ENCODE assay signal across 25 cellular contexts in the genomic region with DNA sequence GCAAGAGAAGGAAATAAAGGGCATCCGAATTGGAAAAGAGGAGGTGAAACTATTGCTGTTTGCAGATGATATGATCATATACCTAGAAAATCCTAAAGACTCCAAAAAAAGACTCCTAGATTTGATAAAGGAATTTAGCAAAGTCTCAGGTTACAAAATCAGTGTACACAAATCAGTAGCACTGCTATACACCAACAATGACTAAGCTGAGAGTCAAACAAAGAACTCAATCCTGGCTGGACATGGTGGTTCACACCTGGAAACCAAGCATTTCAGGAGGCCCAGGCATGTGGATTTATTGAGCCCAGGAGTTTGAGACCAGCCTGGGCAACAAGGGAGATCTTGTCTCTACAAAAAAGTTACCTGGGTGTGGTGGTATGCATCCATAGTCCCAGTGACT.
"Had no signal": no experiment of that assay in that cellular context is flagged by ENCODE, and none has a peak within 500 bp of the region (broad histone marks: within the 10 kb centered on the region; RNA-seq: fewer than 3 reads in every experiment).

No MANE protein-coding gene starts in this region.

- H3K9me3 ChIP-seq: neutrophil, prostate gland, sigmoid colon, thoracic aorta, thyroid gland, vagina had no signal

- H3K27me3 ChIP-seq: neutrophil, pancreas, right lobe of liver, sigmoid colon, stomach, thyroid gland, tibial nerve, upper lobe of left lung, vagina had no signal

- H3K4me1 ChIP-seq: pancreas, prostate gland, right lobe of liver, sigmoid colon, stomach, thyroid gland, tibial nerve, upper lobe of left lung, vagina had no signal

- H3K27ac ChIP-seq: neutrophil, pancreas, prostate gland, right lobe of liver, sigmoid colon, stomach, thoracic aorta, thyroid gland, tibial nerve, upper lobe of left lung, vagina had no signal

- H3K36me3 ChIP-seq: neutrophil, pancreas, prostate gland, right lobe of liver, sigmoid colon, stomach, thoracic aorta, thyroid gland, tibial nerve, upper lobe of left lung, vagina had no signal

- FAIRE-seq: pancreas, small intestine, urothelium cell line had no signal

- DNase-seq: nephron progenitor cell; nucleus accumbens; pancreas; right cardiac atrium; right lobe of liver; sigmoid colon; small intestine; stimulated activated CD4-positive, alpha-beta T cell treated with anti-CD3 and anti-CD28 coated beads, Interleukin-15, amount 100 ng/mL, for 24 hours; stimulated activated CD4-positive, alpha-beta T cell treated with anti-CD3 and anti-CD28 coated beads, Interleukin-2, amount 100 ng/mL, for 24 hours; stimulated activated CD4-positive, alpha-beta T cell treated with anti-CD3 and anti-CD28 coated beads, Interleukin-2, amount 100 ng/mL, for 48 hours; stimulated activated CD4-positive, alpha-beta T cell treated with anti-CD3 and anti-CD28 coated beads, Interleukin-4, amount 100 ng/mL, for 24 hours; stimulated activated naive B cell treated with anti-CD40 and anti-IgM and Interleukin-4, amounts not matched to agents 10 μg/mL and 1 μg/mL and 100 μg/mL, for 72 hours; stimulated activated naive CD4-positive, alpha-beta T cell treated with Interleukin-2 at 50 U/mL for 16 hours; stomach; thyroid gland; trophoblast cell; upper lobe of left lung had no signal

- H3K4me3 ChIP-seq: pancreas, prostate gland, right lobe of liver, sigmoid colon, stomach, thoracic aorta, thyroid gland, tibial nerve, upper lobe of left lung, vagina had no signal

- ATAC-seq: natural killer cell treated with Interleukin-12 subunit alpha and Interleukin-12 subunit beta and Interleukin-15 and Interleukin-18, amount 100 ng/mL, for 72 hours; pancreas; right cardiac atrium; right lobe of liver; stimulated activated effector memory CD8-positive, alpha-beta T cell treated with anti-CD3 and anti-CD28 coated beads, Interleukin-12 subunit alpha, Interleukin-12 subunit beta, amount 100 ng/mL, for 72 hours; stimulated activated naive B cell treated with anti-CD40 and anti-IgM and Interleukin-4, amounts not matched to agents 10 μg/mL and 1 μg/mL and 100 μg/mL, for 72 hours had no signal
